16 cellular contexts compared by ENCODE assay signal in the genomic region with DNA sequence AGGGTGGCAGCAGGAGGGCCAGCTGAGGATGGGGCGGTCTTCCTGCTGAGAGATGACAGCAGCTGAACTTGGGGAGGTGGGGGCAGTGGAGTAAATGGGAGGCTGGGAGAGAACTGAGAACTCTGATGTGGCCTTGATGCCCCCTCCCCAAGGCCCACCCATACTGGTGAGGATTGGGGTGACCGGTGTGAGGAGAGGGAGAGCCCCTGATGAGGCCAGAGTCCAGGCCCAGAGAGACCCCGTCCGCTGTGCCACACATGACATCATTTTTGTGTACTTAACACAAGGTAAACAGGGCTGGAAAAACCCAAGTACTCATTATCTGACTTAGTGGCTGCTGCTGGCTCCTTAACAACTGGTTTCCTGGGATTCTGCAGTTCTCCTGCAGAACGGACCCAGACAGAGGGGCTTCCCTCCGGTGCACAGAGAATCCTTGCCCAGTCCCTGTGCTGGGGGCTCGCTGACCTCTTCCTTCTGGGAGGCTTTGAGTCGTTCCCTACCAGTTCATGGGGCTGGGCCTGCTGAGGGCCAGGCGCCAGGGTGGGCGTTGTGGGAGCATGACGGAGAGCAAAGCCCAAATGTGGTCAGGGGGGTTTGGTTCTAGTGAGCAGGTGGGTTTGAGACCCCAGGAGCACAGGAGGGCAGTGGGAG.
DNase-seq lines count a peak whose midpoint lies in the region; ATAC-seq and TF ChIP-seq lines count a peak whose summit lies in the region.
"Had no signal": no experiment of that assay in that cellular context is flagged by ENCODE, and none has a peak within 500 bp of the region (broad histone marks: within the 10 kb centered on the region; RNA-seq: fewer than 3 reads in every experiment).

No MANE protein-coding gene starts in this region.

- TF ChIP-seq POLR2A in right lobe of liver (IDR thresholded peaks at IDR 0.05) = no peak

- H3K4me1 ChIP-seq in right lobe of liver = peaks cover 0 to 11% (median 0%) of the 10 kb centered on the region in 4 donors

- no peak overlapping the region for H3K4me3 ChIP-seq in right lobe of liver

- TF ChIP-seq CTCF in right lobe of liver (IDR thresholded peaks at IDR 0.05) = no peak

- no peaks in the 10 kb centered on the region for H3K36me3 ChIP-seq in right lobe of liver

- H3K27ac ChIP-seq in right lobe of liver = peak overlapping the region in 2 of 3 donors; percentile 10 to 39
- H3K27ac ChIP-seq: neutrophil had no signal

- DNase-seq in A172 (ENCODE audit: low spot score) = peak; percentile 49
- DNase-seq in HuH-7.5 (ENCODE audit: low spot score) = peak; percentile 68
- DNase-seq in SHP77 (lab: John Stamatoyannopoulos, UW) = peak; percentile 41 to 50
- peak in 2 of 3 donors; percentile 49 for DNase-seq in right lobe of liver
- DNase-seq in activated CD8-positive, alpha-beta memory T cell treated with anti-CD3 and anti-CD28 coated beads, Interleukin-2, amount 50 U/mL, for 48 hours = no peak
- DNase-seq in activated T-cell treated with anti-CD3 and anti-CD28 coated beads for 4 hours = no peak
- no peak for DNase-seq in stimulated activated CD4-positive, alpha-beta T cell treated with anti-CD3 and anti-CD28 coated beads, Interleukin-2, amount 100 ng/mL, for 48 hours
- DNase-seq: activated naive CD4-positive, alpha-beta T cell treated with Interleukin-2 at 50 U/mL for 16 hours; DMS79; NCI-H2171; OCI-M1; stimulated activated naive CD8-positive, alpha-beta T cell treated with anti-CD3 and anti-CD28 coated beads, Interleukin-15, amount 100 ng/mL, for 72 hours had no signal

- intact Hi-C loops in right lobe of liver (cut with DNase I) = no loop called here

- 33% methylated on average over 4 of the region's 11 CpGs for WGBS in right lobe of liver (ENCODE audit: insufficient coverage, low coverage, low lambda C conversion rate, missing lambda C conversion rate)

- H3K27me3 ChIP-seq in right lobe of liver = no peaks in the 10 kb centered on the region
- H3K27me3 ChIP-seq: neutrophil had no signal

- ATAC-seq in right lobe of liver = peak; percentile 73 to 88 (median 82)
- ATAC-seq in GM21526 (IDR thresholded peaks at IDR 0.05; ENCODE audit: low FRiP score, unreplicated experiment) = no peak
- ATAC-seq: HCT116; stimulated activated naive CD8-positive, alpha-beta T cell treated with anti-CD3 and anti-CD28 coated beads, Interleukin-15, amount 100 ng/mL, for 72 hours; WTC11 had no signal

- no peaks in the 10 kb centered on the region for H3K9me3 ChIP-seq in right lobe of liver
- H3K9me3 ChIP-seq: neutrophil had no signal

Comparison
In these comparisons a context has a peak if more than half of its experiments do, and no peak if none do; other contexts are left out.
1. DNase-seq: peak in A172 (single experiment), HuH-7.5 (single experiment), SHP77 (2 of 2) and right lobe of liver (2 of 3); none in activated CD8-positive, alpha-beta memory T cell treated with anti-CD3 and anti-CD28 coated beads, Interleukin-2, amount 50 U/mL, for 48 hours (single experiment), activated T-cell treated with anti-CD3 and anti-CD28 coated beads for 4 hours (single experiment) and stimulated activated CD4-positive, alpha-beta T cell treated with anti-CD3 and anti-CD28 coated beads, Interleukin-2, amount 100 ng/mL, for 48 hours (0 of 2).